ENCODE assay signal across 15 cellular contexts in the genomic region with DNA sequence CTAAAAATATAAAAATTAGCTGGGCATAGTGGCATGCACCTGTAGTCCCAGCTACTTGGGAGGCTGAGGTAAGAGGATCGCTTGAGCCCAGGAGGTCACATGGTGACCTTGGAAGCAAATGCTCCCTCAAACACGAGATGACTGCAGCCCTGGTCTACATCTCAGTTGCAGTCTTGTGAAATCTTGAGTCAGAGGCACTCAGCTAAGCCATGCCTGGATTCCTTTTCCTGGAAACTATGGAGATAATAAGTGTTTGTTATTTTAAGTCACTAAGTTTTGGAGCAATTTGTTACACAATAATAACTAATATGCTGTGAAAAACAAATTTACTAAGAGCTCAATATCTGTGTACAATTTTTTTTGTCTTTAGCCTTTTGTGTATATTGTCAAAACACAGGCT.
A peak's percentile ranks its signal among the peaks of the same experiment; 100 is the strongest.
DNase-seq lines count a peak whose midpoint lies in the region; ATAC-seq, FAIRE-seq and TF ChIP-seq lines count a peak whose summit lies in the region.
"Had no signal": no experiment of that assay in that cellular context is flagged by ENCODE, and none has a peak within 500 bp of the region (broad histone marks: within the 10 kb centered on the region; RNA-seq: fewer than 3 reads in every experiment).

No MANE protein-coding gene starts in this region.

- H3K4me1 ChIP-seq in gastrocnemius medialis: peaks cover 4 to 7% of the 10 kb centered on the region in 2 donors

- no peak overlapping the region for H3K4me3 Mint-ChIP-seq in chondrocyte (ENCODE audit: unreplicated experiment)
- no peak overlapping the region for H3K4me3 Mint-ChIP-seq in immature natural killer cell
- H3K4me3 Mint-ChIP-seq: nephron progenitor cell; stimulated activated memory B cell treated with anti-CD40 and anti-IgM and Interleukin-4, amounts not matched to agents 10 μg/mL and 1 μg/mL and 100 μg/mL, for 72 hours had no signal

- H3K36me3 ChIP-seq in gastrocnemius medialis: no peaks in the 10 kb centered on the region

- H3K27ac Mint-ChIP-seq in chondrocyte (ENCODE audit: unreplicated experiment) (no peak overlapping the region), immature natural killer cell (no peak overlapping the region)
- H3K27ac Mint-ChIP-seq: nephron progenitor cell; stimulated activated memory B cell treated with anti-CD40 and anti-IgM and Interleukin-4, amounts not matched to agents 10 μg/mL and 1 μg/mL and 100 μg/mL, for 72 hours had no signal

- H3K27me3 Mint-ChIP-seq in chondrocyte (ENCODE audit: low read depth): no peaks in the 10 kb centered on the region
- H3K27me3 Mint-ChIP-seq in immature natural killer cell (ENCODE audit: low read depth in 3 of 3): no peaks in the 10 kb centered on the region
- H3K27me3 Mint-ChIP-seq: stimulated activated memory B cell treated with anti-CD40 and anti-IgM and Interleukin-4, amounts not matched to agents 10 μg/mL and 1 μg/mL and 100 μg/mL, for 72 hours had no signal

- H3K4me3 ChIP-seq in gastrocnemius medialis: no peak overlapping the region
- H3K4me3 ChIP-seq: SK-N-MC had no signal

- H3K9me3 Mint-ChIP-seq in chondrocyte (ENCODE audit: low read depth): no peaks in the 10 kb centered on the region
- no peaks in the 10 kb centered on the region for H3K9me3 Mint-ChIP-seq in immature natural killer cell
- H3K9me3 Mint-ChIP-seq: nephron progenitor cell; stimulated activated memory B cell treated with anti-CD40 and anti-IgM and Interleukin-4, amounts not matched to agents 10 μg/mL and 1 μg/mL and 100 μg/mL, for 72 hours had no signal

- no peak overlapping the region for H3K27ac ChIP-seq in gastrocnemius medialis
- H3K27ac ChIP-seq: SK-N-MC had no signal

- H3K4me1 Mint-ChIP-seq in chondrocyte (ENCODE audit: low read depth) (peaks cover 20% of the 10 kb centered on the region), immature natural killer cell (peaks cover 0 to 2% of the 10 kb centered on the region in 2 donors)
- H3K4me1 Mint-ChIP-seq: nephron progenitor cell; stimulated activated memory B cell treated with anti-CD40 and anti-IgM and Interleukin-4, amounts not matched to agents 10 μg/mL and 1 μg/mL and 100 μg/mL, for 72 hours had no signal

- TF ChIP-seq POLR2A in H54 (IDR thresholded peaks at IDR 0.05; ENCODE audit: low read depth, low read length): no peak
- TF ChIP-seq POLR2A in gastrocnemius medialis (IDR thresholded peaks at IDR 0.05): no peak

- DNase-seq in H54 (ENCODE audit: insufficient read length, low spot score) (no peak), amniotic stem cell (lab: John Stamatoyannopoulos, UW) (peak; percentile 53), left ventricle myocardium superior (no peak), gastrocnemius medialis (peak in 1 of 2 donors; percentile 37), chondrocyte (ENCODE audit: low spot score) (no peak), NCI-H446 treated with DMSO at 0.1 percent for 48 hours (lab: John Stamatoyannopoulos, UW) (no peak), GDM1 (lab: John Stamatoyannopoulos, UW) (no peak), immature natural killer cell (no peak)
- DNase-seq: activated CD4-positive, alpha-beta T cell treated with anti-CD3 and anti-CD28 coated beads for 48 hours; DMS79 treated with DMSO at 0.1 percent for 48 hours; NCI-H1048; nephron progenitor cell had no signal

- H3K36me3 Mint-ChIP-seq in chondrocyte (ENCODE audit: low read depth) (peaks cover 1% of the 10 kb centered on the region), immature natural killer cell (no peaks in the 10 kb centered on the region)

- no peak for TF ChIP-seq CTCF in gastrocnemius medialis (IDR thresholded peaks at IDR 0.05 in 4 of 5, conservative IDR thresholded peaks at IDR 0.05 in 1 of 5)
- no peak for TF ChIP-seq CTCF in chondrocyte (IDR thresholded peaks at IDR 0.05)

- peak; percentile 48 for FAIRE-seq in H54 (lab: Jason Lieb, UNC)
- FAIRE-seq: GM18507 had no signal

- H3K9me3 ChIP-seq in gastrocnemius medialis: no peaks in the 10 kb centered on the region

- in situ Hi-C loops in gastrocnemius medialis (cut with MboI; ENCODE audit: low sequenced_read_pairs in 4 of 4): no loop called here

- no peaks in the 10 kb centered on the region for H3K27me3 ChIP-seq in gastrocnemius medialis

- intact Hi-C loops in left ventricle myocardium superior (cut with micrococcal nuclease) (no loop called here), gastrocnemius medialis (cut with DNase I; ENCODE audit: low total_unique reads) (no loop called here)

- peak; percentile 36 for ATAC-seq in left ventricle myocardium superior
- ATAC-seq in gastrocnemius medialis: peak; percentile 69 to 92
- ATAC-seq: stimulated activated memory B cell treated with anti-CD40 and anti-IgM and Interleukin-4, amounts not matched to agents 10 μg/mL and 1 μg/mL and 100 μg/mL, for 72 hours had no signal
